26 cellular contexts compared by ENCODE assay signal in the genomic region with DNA sequence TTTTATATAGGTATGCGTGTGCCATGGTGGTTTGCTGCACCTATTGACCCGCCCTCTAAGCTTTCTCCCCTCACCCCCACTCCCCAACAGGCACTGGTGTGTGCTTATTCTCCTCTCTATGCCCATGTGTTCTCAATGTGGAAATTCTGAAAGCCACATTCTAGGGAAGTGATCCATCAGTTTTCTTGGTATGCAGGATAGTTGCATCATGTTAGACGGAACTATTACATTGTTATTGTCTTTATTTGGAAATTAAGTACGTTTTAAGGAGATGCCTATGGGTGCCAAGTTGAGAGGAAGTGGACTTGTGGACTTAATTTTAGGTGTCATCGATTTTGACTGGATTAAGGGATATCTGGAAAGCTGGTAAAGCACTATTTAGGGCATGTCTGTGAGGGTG.
"Had no signal": no experiment of that assay in that cellular context is flagged by ENCODE, and none has a peak within 500 bp of the region (broad histone marks: within the 10 kb centered on the region; RNA-seq: fewer than 3 reads in every experiment).

No MANE protein-coding gene starts in this region.

- H3K4me3 ChIP-seq: ascending aorta, esophagus muscularis mucosa, gastrocnemius medialis, left lung, tibial nerve had no signal

- H3K27me3 ChIP-seq: ascending aorta, esophagus muscularis mucosa, gastrocnemius medialis, left lung, tibial nerve had no signal

- DNase-seq: activated CD4-positive, alpha-beta T cell treated with anti-CD3 and anti-CD28 coated beads, Interleukin-2, amount 10 ng/mL, durations not matched to agents 24 days and 14 days; activated CD8-positive, alpha-beta memory T cell treated with anti-CD3 and anti-CD28 coated beads, Interleukin-2, amount 50 U/mL, for 4 hours; activated CD8-positive, alpha-beta T cell treated with anti-CD3 and anti-CD28 coated beads, Interleukin-2, amount 10 ng/mL, durations not matched to agents 7 days and 5 days; activated effector memory CD4-positive, alpha-beta T cell treated with Interleukin-2 at 50 U/mL for 16 hours; activated naive CD4-positive, alpha-beta T cell treated with anti-CD3 and anti-CD28 coated beads, Interleukin-2, amount 10 ng/mL, durations not matched to agents 7 days and 5 days; activated naive CD8-positive, alpha-beta T cell treated with anti-CD3 and anti-CD28 coated beads, Interleukin-2, amount 50 U/mL, for 24 hours; activated T-cell treated with anti-CD3 and anti-CD28 coated beads, Interleukin-2, amount 50 U/mL, for 4 hours; dermis blood vessel endothelial cell; effector memory CD4-positive, alpha-beta T cell; gastrocnemius medialis; head of caudate nucleus; left lung; nephron progenitor cell; nucleus accumbens; posterior cingulate gyrus; retina; stimulated activated CD4-positive, alpha-beta T cell treated with anti-CD3 and anti-CD28 coated beads, Interleukin-12 subunit alpha, Interleukin-12 subunit beta, amount 100 ng/mL, for 4 hours; stimulated activated CD4-positive, alpha-beta T cell treated with anti-CD3 and anti-CD28 coated beads, Interleukin-1b, Interleukin-23, amount 100 ng/mL, for 48 hours; stimulated activated CD8-positive, alpha-beta memory T cell treated with anti-CD3 and anti-CD28 coated beads, Interleukin-4, amount 100 ng/mL, for 48 hours; stimulated activated naive CD4-positive, alpha-beta T cell treated with Interleukin-2 at 50 U/mL for 16 hours; substantia nigra; T-helper 1 cell; T1000 had no signal

- H3K36me3 ChIP-seq: ascending aorta, esophagus muscularis mucosa, gastrocnemius medialis, left lung, tibial nerve had no signal

- ATAC-seq: activated CD8-positive, alpha-beta T cell treated with anti-CD3 and anti-CD28 coated beads, Interleukin-2, amount 10 ng/mL, durations not matched to agents 7 days and 5 days; activated naive CD8-positive, alpha-beta T cell treated with anti-CD3 and anti-CD28 coated beads, Interleukin-2, amount 50 U/mL, for 24 hours; activated T-cell treated with anti-CD3 and anti-CD28 coated beads, Interleukin-2, amount 50 U/mL, for 4 hours; gastrocnemius medialis; left lung had no signal

- H3K9me3 ChIP-seq: ascending aorta, esophagus muscularis mucosa, gastrocnemius medialis, left lung, tibial nerve had no signal
